In genomic region chr2:1750935-1751767, GRCh38 we compare ENCODE assay signal across 1 cellular context.
TF ChIP-seq lines count a peak whose summit lies in the region.

No MANE protein-coding gene starts in this region.

TF ChIP-seq in SK-N-SH treated with all-trans-retinoic acid at 6 μM for 48 hours, 23 proteins besides CTCF, POLR2A, EP300 and RAD21 (continued from another document):
- TF ChIP-seq, protein P1, sequence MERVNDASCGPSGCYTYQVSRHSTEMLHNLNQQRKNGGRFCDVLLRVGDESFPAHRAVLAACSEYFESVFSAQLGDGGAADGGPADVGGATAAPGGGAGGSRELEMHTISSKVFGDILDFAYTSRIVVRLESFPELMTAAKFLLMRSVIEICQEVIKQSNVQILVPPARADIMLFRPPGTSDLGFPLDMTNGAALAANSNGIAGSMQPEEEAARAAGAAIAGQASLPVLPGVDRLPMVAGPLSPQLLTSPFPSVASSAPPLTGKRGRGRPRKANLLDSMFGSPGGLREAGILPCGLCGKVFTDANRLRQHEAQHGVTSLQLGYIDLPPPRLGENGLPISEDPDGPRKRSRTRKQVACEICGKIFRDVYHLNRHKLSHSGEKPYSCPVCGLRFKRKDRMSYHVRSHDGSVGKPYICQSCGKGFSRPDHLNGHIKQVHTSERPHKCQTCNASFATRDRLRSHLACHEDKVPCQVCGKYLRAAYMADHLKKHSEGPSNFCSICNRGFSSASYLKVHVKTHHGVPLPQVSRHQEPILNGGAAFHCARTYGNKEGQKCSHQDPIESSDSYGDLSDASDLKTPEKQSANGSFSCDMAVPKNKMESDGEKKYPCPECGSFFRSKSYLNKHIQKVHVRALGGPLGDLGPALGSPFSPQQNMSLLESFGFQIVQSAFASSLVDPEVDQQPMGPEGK (CRISPR knock-in tag; IDR thresholded peaks at IDR 0.05; ENCODE audit: borderline replicate concordance) = no peak
- TF ChIP-seq ZNF565 (CRISPR knock-in tag; conservative IDR thresholded peaks at IDR 0.05; ENCODE audit: low read depth) (no peak), ZNF70 (CRISPR knock-in tag; IDR thresholded peaks at IDR 0.05) (no peak), ESRRG (CRISPR knock-in tag; IDR thresholded peaks at IDR 0.05) (no peak), CSRNP3 (CRISPR knock-in tag; IDR thresholded peaks at IDR 0.05) (no peak), SNAI2 (CRISPR knock-in tag; IDR thresholded peaks at IDR 0.05) (no peak)
